ENCODE assay signal across 20 cellular contexts in genomic region chr2:154194917-154195643, GRCh38.
"Had no signal": no experiment of that assay in that cellular context is flagged by ENCODE, and none has a peak within 500 bp of the region (broad histone marks: within the 10 kb centered on the region; RNA-seq: fewer than 3 reads in every experiment).

No MANE protein-coding gene starts in this region.

- H3K9me3 ChIP-seq: gastrocnemius medialis, lower lobe of right lung, right atrium auricular region had no signal

- H3K4me3 ChIP-seq: gastrocnemius medialis, lower lobe of right lung, right atrium auricular region had no signal

- H3K27me3 ChIP-seq: gastrocnemius medialis, right atrium auricular region had no signal

- H3K27ac Mint-ChIP-seq: activated naive CD4-positive, alpha-beta T cell treated with anti-CD3 and anti-CD28 coated beads, Interleukin-2, amount 50 U/mL, for 72 hours; brain; endodermal cell had no signal

- H3K27me3 Mint-ChIP-seq: progenitor cell of endocrine pancreas had no signal

- ATAC-seq: activated naive CD4-positive, alpha-beta T cell treated with anti-CD3 and anti-CD28 coated beads, Interleukin-2, amount 50 U/mL, for 72 hours; gastrocnemius medialis; lower lobe of right lung had no signal

- FAIRE-seq: keratinocyte had no signal

- H3K36me3 ChIP-seq: gastrocnemius medialis, lower lobe of right lung, right atrium auricular region had no signal

- DNase-seq: activated CD4-positive, CD25-positive, alpha-beta regulatory T cell treated with anti-CD3 and anti-CD28 coated beads, Interleukin-2, amount 50 U/mL, for 72 hours; activated gamma-delta T cell treated with Interleukin-2 at 50 U/mL for 16 hours; caudate nucleus; gastrocnemius medialis; head of caudate nucleus; lower lobe of right lung; midbrain; stimulated activated CD4-positive, alpha-beta T cell treated with anti-CD3 and anti-CD28 coated beads, Interleukin-12 subunit alpha, Interleukin-12 subunit beta, amount 100 ng/mL, for 4 hours; stimulated activated CD4-positive, alpha-beta T cell treated with anti-CD3 and anti-CD28 coated beads, Interleukin-1b, Interleukin-23, amount 100 ng/mL, for 48 hours; stimulated activated CD8-positive, alpha-beta memory T cell treated with anti-CD3 and anti-CD28 coated beads, Interleukin-4, amount 100 ng/mL, for 48 hours; stimulated activated naive CD4-positive, alpha-beta T cell; T-helper 1 cell; T1000 had no signal

- H3K9me3 Mint-ChIP-seq: endodermal cell had no signal

- H3K27ac ChIP-seq: epithelial cell of prostate, gastrocnemius medialis, lower lobe of right lung, right atrium auricular region had no signal

- H3K4me3 Mint-ChIP-seq: brain, endodermal cell had no signal

- H3K4me1 Mint-ChIP-seq: endodermal cell had no signal

- H3K4me1 ChIP-seq: gastrocnemius medialis, lower lobe of right lung, right atrium auricular region had no signal

- H3K36me3 Mint-ChIP-seq: brain had no signal
